ENCODE assay signal across 30 cellular contexts in genomic region chr12:16086462-16086861, GRCh38.
"Had no signal": no experiment of that assay in that cellular context is flagged by ENCODE, and none has a peak within 500 bp of the region (broad histone marks: within the 10 kb centered on the region; RNA-seq: fewer than 3 reads in every experiment).

No MANE protein-coding gene starts in this region.

- H3K27me3 ChIP-seq: esophagus squamous epithelium, heart right ventricle, left lung, pancreas, right atrium auricular region, sigmoid colon, spleen, tibial nerve, upper lobe of left lung had no signal

- DNase-seq: dermis blood vessel endothelial cell; effector memory CD4-positive, alpha-beta T cell; erythroblast; esophagus squamous epithelium; foreskin melanocyte; glutamatergic neuron; heart right ventricle; hippocampal formation; left cardiac atrium; left lung; mesenchymal stem cell; mucosa of descending colon; naive thymus-derived CD8-positive, alpha-beta T cell; occipital lobe; pancreas; sigmoid colon; spleen; stimulated activated CD4-positive, alpha-beta T cell treated with anti-CD3 and anti-CD28 coated beads, Interleukin-4, amount 100 ng/mL, for 4 hours; stimulated activated naive B cell treated with anti-CD40 and anti-IgM and Interleukin-4, amounts not matched to agents 10 μg/mL and 1 μg/mL and 100 μg/mL, for 72 hours; upper lobe of left lung had no signal

- H3K4me1 ChIP-seq: esophagus squamous epithelium, heart right ventricle, left lung, pancreas, right atrium auricular region, sigmoid colon, spleen, tibial nerve, upper lobe of left lung had no signal

- H3K36me3 Mint-ChIP-seq: mesothelial cell of epicardium; naive thymus-derived CD8-positive, alpha-beta T cell; stimulated activated naive B cell treated with anti-CD40 and anti-IgM and Interleukin-4, amounts not matched to agents 10 μg/mL and 1 μg/mL and 100 μg/mL, for 72 hours had no signal

- H3K27me3 Mint-ChIP-seq: progenitor cell of endocrine pancreas; stimulated activated naive B cell treated with anti-CD40 and anti-IgM and Interleukin-4, amounts not matched to agents 10 μg/mL and 1 μg/mL and 100 μg/mL, for 72 hours; stimulated activated naive CD8-positive, alpha-beta T cell treated with anti-CD3 and anti-CD28 coated beads, Interleukin-15, Interleukin-2, amounts not matched to agents 100 ng/mL and 50 ng/mL, for 24 hours had no signal

- ATAC-seq: heart right ventricle; left cardiac atrium; left lung; mucosa of descending colon; naive thymus-derived CD8-positive, alpha-beta T cell; pancreas; stimulated activated naive B cell treated with anti-CD40 and anti-IgM and Interleukin-4, amounts not matched to agents 10 μg/mL and 1 μg/mL and 100 μg/mL, for 72 hours had no signal

- FAIRE-seq: islet of Langerhans, pancreas, urothelium cell line had no signal

- H3K4me3 ChIP-seq: coronary artery, esophagus squamous epithelium, heart right ventricle, left lung, mucosa of descending colon, pancreas, right atrium auricular region, sigmoid colon, skin epidermis, spleen, thoracic aorta, tibial nerve, upper lobe of left lung had no signal

- H3K27ac ChIP-seq: coronary artery, esophagus squamous epithelium, heart right ventricle, left lung, pancreas, right atrium auricular region, sigmoid colon, skin epidermis, spleen, thoracic aorta, tibial nerve, upper lobe of left lung had no signal

- H3K4me1 Mint-ChIP-seq: mesothelial cell of epicardium; naive thymus-derived CD8-positive, alpha-beta T cell; stimulated activated naive B cell treated with anti-CD40 and anti-IgM and Interleukin-4, amounts not matched to agents 10 μg/mL and 1 μg/mL and 100 μg/mL, for 72 hours had no signal

- H3K9me3 ChIP-seq: esophagus squamous epithelium, heart right ventricle, left lung, mucosa of descending colon, pancreas, right atrium auricular region, sigmoid colon, thoracic aorta, tibial nerve, upper lobe of left lung had no signal

- H3K27ac Mint-ChIP-seq: mesothelial cell of epicardium; naive thymus-derived CD8-positive, alpha-beta T cell; progenitor cell of endocrine pancreas; stimulated activated naive B cell treated with anti-CD40 and anti-IgM and Interleukin-4, amounts not matched to agents 10 μg/mL and 1 μg/mL and 100 μg/mL, for 72 hours; stimulated activated naive CD8-positive, alpha-beta T cell treated with anti-CD3 and anti-CD28 coated beads, Interleukin-15, Interleukin-2, amounts not matched to agents 100 ng/mL and 50 ng/mL, for 24 hours had no signal

- H3K36me3 ChIP-seq: esophagus squamous epithelium, heart right ventricle, left lung, pancreas, right atrium auricular region, sigmoid colon, spleen, thoracic aorta, tibial nerve, upper lobe of left lung had no signal

- H3K4me3 Mint-ChIP-seq: mesothelial cell of epicardium; naive thymus-derived CD8-positive, alpha-beta T cell; stimulated activated naive B cell treated with anti-CD40 and anti-IgM and Interleukin-4, amounts not matched to agents 10 μg/mL and 1 μg/mL and 100 μg/mL, for 72 hours; stimulated activated naive CD8-positive, alpha-beta T cell treated with anti-CD3 and anti-CD28 coated beads, Interleukin-15, Interleukin-2, amounts not matched to agents 100 ng/mL and 50 ng/mL, for 24 hours had no signal
